In genomic region chr1:238628130-238628529, GRCh38 we compare ENCODE assay signal across 17 cellular contexts.
"Had no signal": no experiment of that assay in that cellular context is flagged by ENCODE, and none has a peak within 500 bp of the region (broad histone marks: within the 10 kb centered on the region; RNA-seq: fewer than 3 reads in every experiment).

No MANE protein-coding gene starts in this region.

- H3K27ac ChIP-seq: adrenal gland, dorsolateral prefrontal cortex, pancreas, stomach had no signal

- DNase-seq: activated CD4-positive, alpha-beta T cell treated with anti-CD3 and anti-CD28 coated beads, Interleukin-2, amount 10 ng/mL, durations not matched to agents 7 days and 5 days; activated gamma-delta T cell; adrenal gland; caudate nucleus; dorsolateral prefrontal cortex; endodermal cell; immature natural killer cell; left ventricle myocardium superior; mucosa of descending colon; naive thymus-derived CD4-positive, alpha-beta T cell; pancreas; stimulated activated CD4-positive, alpha-beta T cell treated with anti-CD3 and anti-CD28 coated beads, Interleukin-4, amount 100 ng/mL, for 24 hours; stomach; trophoblast cell had no signal

- H3K9me3 ChIP-seq: adrenal gland, mucosa of descending colon, pancreas had no signal

- H3K36me3 ChIP-seq: adrenal gland, pancreas, stomach had no signal

- H3K27me3 ChIP-seq: adrenal gland, dorsolateral prefrontal cortex, pancreas, stomach had no signal

- H3K4me1 ChIP-seq: adrenal gland, pancreas, stomach had no signal

- H3K4me3 ChIP-seq: adrenal gland, dorsolateral prefrontal cortex, mucosa of descending colon, pancreas, stomach had no signal

- ATAC-seq: activated CD4-positive, CD25-positive, alpha-beta regulatory T cell treated with anti-CD3 and anti-CD28 coated beads, Interleukin-2, amount 50 U/mL, for 24 hours; left ventricle myocardium superior; mucosa of descending colon; naive thymus-derived CD4-positive, alpha-beta T cell; pancreas; sciatic nerve; stimulated activated effector memory CD8-positive, alpha-beta T cell treated with anti-CD3 and anti-CD28 coated beads, Interleukin-12 subunit alpha, Interleukin-12 subunit beta, amount 100 ng/mL, for 72 hours had no signal
